ENCODE assay signal across 21 cellular contexts in genomic region chr16:24344791-24345190, GRCh38.
"Had no signal": no experiment of that assay in that cellular context is flagged by ENCODE, and none has a peak within 500 bp of the region (broad histone marks: within the 10 kb centered on the region; RNA-seq: fewer than 3 reads in every experiment).

No MANE protein-coding gene starts in this region.

- H3K36me3 ChIP-seq: colonic mucosa, stomach, thoracic aorta, transverse colon had no signal

- H3K9me3 ChIP-seq: colonic mucosa, stomach, thoracic aorta, transverse colon had no signal

- DNase-seq: colonic mucosa; dermis blood vessel endothelial cell; erythroblast; foreskin keratinocyte; head of caudate nucleus; kidney; left cardiac atrium; left ventricle myocardium superior; mesenchymal stem cell; natural killer cell; right cardiac atrium; small intestine; stimulated activated CD4-positive, alpha-beta T cell treated with anti-CD3 and anti-CD28 coated beads, Interleukin-12 subunit alpha, Interleukin-12 subunit beta, amount 100 ng/mL, for 4 hours; stimulated activated naive CD4-positive, alpha-beta T cell; stomach; substantia nigra; transverse colon had no signal

- H3K4me3 Mint-ChIP-seq: natural killer cell, neural crest cell had no signal

- H3K27me3 ChIP-seq: colonic mucosa, foreskin keratinocyte, hepatocyte, transverse colon had no signal

- H3K36me3 Mint-ChIP-seq: natural killer cell had no signal

- H3K4me1 ChIP-seq: colonic mucosa, foreskin keratinocyte, stomach, transverse colon had no signal

- H3K4me1 Mint-ChIP-seq: neural crest cell had no signal

- H3K27ac Mint-ChIP-seq: natural killer cell had no signal

- H3K9me3 Mint-ChIP-seq: natural killer cell, neural crest cell had no signal

- ATAC-seq: foreskin keratinocyte, left cardiac atrium, left ventricle myocardium superior, natural killer cell, right cardiac atrium had no signal

- H3K27ac ChIP-seq: colonic mucosa, foreskin keratinocyte, hepatocyte, stomach, thoracic aorta, transverse colon had no signal

- H3K4me3 ChIP-seq: colonic mucosa, hepatocyte, lung, stomach, thoracic aorta, transverse colon had no signal
